ENCODE assay signal across 1 cellular context in the genomic region with DNA sequence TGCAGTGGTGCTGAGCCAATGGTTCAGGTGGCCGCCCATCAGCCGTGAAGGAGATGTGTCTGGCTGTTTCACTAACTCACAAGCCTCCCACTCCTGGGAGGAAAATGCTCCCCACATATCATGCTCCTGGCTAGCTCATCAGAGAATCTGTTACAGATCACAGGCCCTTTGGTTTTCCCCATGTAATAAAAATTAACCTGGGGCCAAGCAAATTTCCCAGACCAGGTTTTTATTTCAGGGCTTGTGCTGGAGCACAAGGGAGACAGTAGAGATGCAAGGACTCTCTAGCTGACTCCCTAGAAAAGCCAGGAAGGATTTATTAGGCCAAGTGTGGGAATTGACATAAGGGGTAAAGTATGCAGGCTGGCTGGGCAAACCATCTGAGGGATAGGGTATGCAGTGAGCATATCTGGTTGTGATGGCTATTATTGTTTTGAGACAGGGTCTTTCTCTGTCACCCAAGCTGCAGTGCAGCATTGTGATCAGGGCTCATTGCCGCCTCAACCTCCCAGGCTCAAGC.
TF ChIP-seq lines count a peak whose summit lies in the region.

No MANE protein-coding gene starts in this region.

TF ChIP-seq in IMR-90, 13 proteins besides CTCF, POLR2A, EP300 and RAD21:
- TF ChIP-seq MXI1 (IDR thresholded peaks at IDR 0.05; ENCODE audit: borderline replicate concordance, low read depth, low read length) (no peak), CHD1 (IDR thresholded peaks at IDR 0.05; ENCODE audit: low read depth, low read length) (no peak), MAFK (IDR thresholded peaks at IDR 0.05; ENCODE audit: low read depth, low read length) (no peak), BHLHE40 (IDR thresholded peaks at IDR 0.05; ENCODE audit: low read depth, low read length) (no peak)
TF ChIP-seq in IMR-90: peak in this region for 0.
